In genomic region chr1:2373551-2374259, GRCh38 we compare ENCODE assay signal across 19 cellular contexts. TPM values are rescaled to one million over a fixed set of nuclear protein-coding genes. Genes with fewer than 3 reads are reported as not detected.
DNase-seq lines count a peak whose midpoint lies in the region; ATAC-seq and TF ChIP-seq lines count a peak whose summit lies in the region.
"Had no signal": no experiment of that assay in that cellular context is flagged by ENCODE, and none has a peak within 500 bp of the region (broad histone marks: within the 10 kb centered on the region; RNA-seq: fewer than 3 reads in every experiment).

No MANE protein-coding gene starts in this region.

- H3K27ac Mint-ChIP-seq in HFFc6 (no peak overlapping the region), osteocyte (ENCODE audit: unreplicated experiment) (no peak overlapping the region)
- H3K27ac Mint-ChIP-seq: CD8-positive, alpha-beta memory T cell; nephron progenitor cell had no signal

- CTCF ChIA-PET in RWPE1 (lab: Yijun Ruan, JAX), result no interaction called here

- H3K36me3 Mint-ChIP-seq in HFFc6 (ENCODE audit: low read depth), result no peaks in the 10 kb centered on the region
- H3K36me3 Mint-ChIP-seq in osteocyte (ENCODE audit: unreplicated experiment), result no peaks in the 10 kb centered on the region

- H3K4me3 Mint-ChIP-seq in HFFc6 (no peak overlapping the region), osteocyte (ENCODE audit: unreplicated experiment) (no peak overlapping the region)
- H3K4me3 Mint-ChIP-seq: CD8-positive, alpha-beta memory T cell; nephron progenitor cell had no signal

- H3K4me1 Mint-ChIP-seq in HFFc6 (ENCODE audit: low read depth), result no peaks in the 10 kb centered on the region
- peaks cover 10% of the 10 kb centered on the region for H3K4me1 Mint-ChIP-seq in osteocyte (ENCODE audit: unreplicated experiment)
- H3K4me1 Mint-ChIP-seq: CD8-positive, alpha-beta memory T cell; nephron progenitor cell had no signal

- peak; percentile 48; the same call in 1 of the 2 replicates for TF ChIP-seq CTCF in HFFc6 (IDR thresholded peaks at IDR 0.05)
- no peak for TF ChIP-seq CTCF in RWPE1 (conservative IDR thresholded peaks at IDR 0.05; ENCODE audit: low read depth)
- TF ChIP-seq CTCF in osteocyte (IDR thresholded peaks at IDR 0.05), result peak; percentile 16

- peak overlapping the region; percentile 36; the same call in 1 of the 2 replicates for H3K27ac ChIP-seq in RWPE1
- H3K27ac ChIP-seq: cardiac muscle cell, epithelial cell of prostate, Peyer's patch had no signal

- DNase-seq in HFFc6 (no peak), RWPE1 (ENCODE audit: low spot score) (no peak), osteocyte (ENCODE audit: extremely low spot score, unreplicated experiment) (no peak), NCI-H146 treated with DMSO at 0.1 percent for 48 hours (lab: John Stamatoyannopoulos, UW; ENCODE audit: unreplicated experiment) (no peak), HT-29 (ENCODE audit: low spot score) (no peak), inferior parietal cortex (ENCODE audit: extremely low spot score) (no peak)
- DNase-seq: activated CD4-positive, alpha-beta T cell treated with anti-CD3 and anti-CD28 coated beads for 4 hours; kidney glomerular epithelial cell; NCI-H1092; NCI-H2029; NCI-H446 treated with DMSO at 0.1 percent for 48 hours; stimulated activated CD4-positive, alpha-beta T cell treated with anti-CD3 and anti-CD28 coated beads, Interleukin-12 subunit alpha, Interleukin-12 subunit beta, amount 100 ng/mL, for 4 hours had no signal

- POLR2A ChIA-PET in RWPE1 (lab: Yijun Ruan, JAX; ENCODE audit: low non-redundant PET), result no interaction called here

- ATAC-seq in esophagus mucosa (peak; percentile 2), HG02798 (IDR thresholded peaks at IDR 0.05; ENCODE audit: poor library complexity, unreplicated experiment) (no peak)

- H3K9me3 Mint-ChIP-seq in HFFc6 (no peaks in the 10 kb centered on the region), osteocyte (ENCODE audit: unreplicated experiment) (no peaks in the 10 kb centered on the region)
- H3K9me3 Mint-ChIP-seq: CD8-positive, alpha-beta memory T cell; nephron progenitor cell had no signal

- H3K27me3 Mint-ChIP-seq in HFFc6 (ENCODE audit: insufficient read depth) (no peaks in the 10 kb centered on the region; the same call in 1 of the 2 replicates), osteocyte (ENCODE audit: unreplicated experiment) (no peaks in the 10 kb centered on the region)

RNA-seq across cellular contexts. Expression of gene MORN1, which starts 17.6 kb away (rescaled TPM):
- total RNA-seq in HFFc6 (2021; fragmentation: NEBNext Ultra II Directional; extraction: Animal tissue kit (Norgen Biotek cat#: 25700)), result 1 to 10 TPM; 5.3 to 8.9 (median 6.9) TPM
- total RNA-seq in esophagus mucosa (8.4 TPM), osteocyte (10.9 and 12.7 TPM in 2 replicates)
- total RNA-seq in HT-29 (2014; rRNA removed; shearing (Covaris generic)), result 19.3 and 23.6 TPM in 2 replicates

RNA-seq across cellular contexts. Expression of gene RER1, which starts 17.9 kb away (rescaled TPM):
- 100 to 1,000 TPM; 254 to 303 (median 283) TPM for total RNA-seq in HFFc6 (2021; fragmentation: NEBNext Ultra II Directional; extraction: Animal tissue kit (Norgen Biotek cat#: 25700))
- total RNA-seq in esophagus mucosa (167 TPM), osteocyte (144 and 147 TPM in 2 replicates)
- 60.1 and 66.2 TPM in 2 replicates for total RNA-seq in HT-29 (2014; rRNA removed; shearing (Covaris generic))

RNA-seq across cellular contexts. Expression of gene PEX10, which starts 38.7 kb away (rescaled TPM):
- 10 to 100 TPM; 25.4 to 29.8 (median 26.4) TPM for total RNA-seq in HFFc6 (2021; fragmentation: NEBNext Ultra II Directional; extraction: Animal tissue kit (Norgen Biotek cat#: 25700))
- total RNA-seq in esophagus mucosa (17.7 TPM), osteocyte (23.1 and 25.6 TPM in 2 replicates)
- 72.2 and 76.7 TPM in 2 replicates for total RNA-seq in HT-29 (2014; rRNA removed; shearing (Covaris generic))
